Comparison of ENCODE assay signal across 8 cellular contexts in genomic region chr2:138827426-138828054, GRCh38. TPM values are rescaled to one million over a fixed set of nuclear protein-coding genes. Genes with fewer than 3 reads are reported as not detected.
DNase-seq lines count a peak whose midpoint lies in the region; ATAC-seq and TF ChIP-seq lines count a peak whose summit lies in the region.

No MANE protein-coding gene starts in this region.

- intact Hi-C loops in esophagus squamous epithelium (cut with DNase I): no loop called here

- POLR2A ChIA-PET in naive thymus-derived CD8-positive, alpha-beta T cell (lab: Charles Lee): no interaction called here

- peak; percentile 70 for ATAC-seq in HG02678 (IDR thresholded peaks at IDR 0.05; ENCODE audit: unreplicated experiment)
- ATAC-seq in naive thymus-derived CD8-positive, alpha-beta T cell: peak in 1 of 2 donors; percentile 43

- no peaks in the 10 kb centered on the region for H3K4me1 Mint-ChIP-seq in naive thymus-derived CD8-positive, alpha-beta T cell

- no peak overlapping the region for H3K4me3 Mint-ChIP-seq in naive thymus-derived CD8-positive, alpha-beta T cell

- H3K9me3 ChIP-seq in esophagus squamous epithelium (no peaks in the 10 kb centered on the region), MG63 (no peaks in the 10 kb centered on the region)

- no peak overlapping the region for H3K27ac Mint-ChIP-seq in naive thymus-derived CD8-positive, alpha-beta T cell

- no peaks in the 10 kb centered on the region for H3K4me1 ChIP-seq in esophagus squamous epithelium

- DNase-seq in AG09319 (ENCODE audit: extremely low read depth, low read depth): peak; percentile 20
- peak; percentile 50 for DNase-seq in NCI-H1092 treated with DMSO at 0.1 percent for 48 hours (lab: John Stamatoyannopoulos, UW)
- DNase-seq in SKM-1 (lab: John Stamatoyannopoulos, UW; ENCODE audit: unreplicated experiment): peak; percentile 38
- DNase-seq in esophagus squamous epithelium (lab: John Stamatoyannopoulos, UW): no peak
- DNase-seq in naive thymus-derived CD8-positive, alpha-beta T cell: peak in 6 of 10 donors; percentile 3 to 63 (median 49)
- no peak for DNase-seq in MG63

- TF ChIP-seq POLR2A in esophagus squamous epithelium (IDR thresholded peaks at IDR 0.05): no peak

- H3K27ac ChIP-seq in esophagus squamous epithelium: no peak overlapping the region

- H3K36me3 Mint-ChIP-seq in naive thymus-derived CD8-positive, alpha-beta T cell: no peaks in the 10 kb centered on the region

- TF ChIP-seq CTCF in AG09319 (IDR thresholded peaks at IDR 0.05; ENCODE audit: low read depth, low read length) (peak; percentile 74), GM12873 (IDR thresholded peaks at IDR 0.05; ENCODE audit: insufficient read depth, low read depth, low read length, missing control alignments) (peak; percentile 68), esophagus squamous epithelium (IDR thresholded peaks at IDR 0.05) (peak in 5 of 6 experiments; percentile 44 to 75 (median 57))

- WGBS in esophagus squamous epithelium, 2 donors: 12 to 17% methylated on average over 3 of the region's 3 CpGs

- H3K4me3 ChIP-seq in esophagus squamous epithelium (no peak overlapping the region), MG63 (no peak overlapping the region)

- H3K36me3 ChIP-seq in esophagus squamous epithelium: no peaks in the 10 kb centered on the region
- no peaks in the 10 kb centered on the region for H3K36me3 ChIP-seq in MG63

- H3K27me3 Mint-ChIP-seq in naive thymus-derived CD8-positive, alpha-beta T cell: peaks cover 3 to 18% (median 5%) of the 10 kb centered on the region in 5 donors

- H3K27me3 ChIP-seq in esophagus squamous epithelium (no peaks in the 10 kb centered on the region), MG63 (no peaks in the 10 kb centered on the region)

- no peaks in the 10 kb centered on the region for H3K9me3 Mint-ChIP-seq in naive thymus-derived CD8-positive, alpha-beta T cell

RNA-seq across cellular contexts. Expression of gene NXPH2, which starts 47.4 kb away (rescaled TPM):
- total RNA-seq in esophagus squamous epithelium: not detected
- total RNA-seq in naive thymus-derived CD8-positive, alpha-beta T cell: not detected
- polyA plus RNA-seq in naive thymus-derived CD8-positive, alpha-beta T cell: not detected
- total RNA-seq in MG63 (2014; rRNA removed; shearing (Covaris generic); ENCODE audit: low replicate concordance): 5.0 TPM in 1 of 2 replicates, not detected in the other

Comparison
In these comparisons a context has a peak if more than half of its experiments do, and no peak if none do; other contexts are left out.
1. DNase-seq: peak in AG09319 (single experiment), NCI-H1092 treated with DMSO at 0.1 percent for 48 hours (single experiment), SKM-1 (single experiment) and naive thymus-derived CD8-positive, alpha-beta T cell (6 of 10); none in esophagus squamous epithelium (single experiment) and MG63 (single experiment).
2. Peak in every context shown above with its lines, with median percentiles within 50 percentile points of each other: CTCF ChIP-seq.